ENCODE assay signal across 10 cellular contexts in the genomic region with DNA sequence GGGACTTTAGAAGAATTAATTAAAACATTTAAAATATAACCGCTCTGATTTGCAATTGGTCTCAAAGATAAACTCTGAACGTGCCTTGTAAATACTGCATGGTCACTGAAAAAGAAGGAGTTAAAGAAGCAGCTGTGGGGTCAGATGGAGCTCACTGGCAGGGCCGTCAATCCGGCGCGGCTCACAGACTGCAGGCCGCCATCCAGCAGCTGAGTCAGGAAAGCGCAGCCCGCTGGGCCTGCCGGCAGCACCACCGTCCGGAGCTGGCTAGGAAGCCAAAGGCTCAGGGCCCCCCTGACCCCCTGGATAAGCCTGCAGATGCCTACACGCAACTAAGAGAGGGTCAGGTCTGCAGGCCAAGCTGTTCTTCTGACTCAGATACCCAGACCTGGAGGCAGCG. TPM values are rescaled to one million over a fixed set of nuclear protein-coding genes. Genes with fewer than 3 reads are reported as not detected.
DNase-seq lines count a peak whose midpoint lies in the region; ATAC-seq and TF ChIP-seq lines count a peak whose summit lies in the region.
"Had no signal": no experiment of that assay in that cellular context is flagged by ENCODE, and none has a peak within 500 bp of the region (broad histone marks: within the 10 kb centered on the region; RNA-seq: fewer than 3 reads in every experiment).

No MANE protein-coding gene starts in this region.

- intact Hi-C loops in left cardiac atrium (cut with DNase I), result loop anchor here in 1 of 2 donors (2.0 kb wide), 2 partner anchors 72 to 224 kb away; no protein-coding TSS in a partner anchor

- H3K9me3 ChIP-seq in osteoblast (ENCODE audit: low read depth, low read length) (no peaks in the 10 kb centered on the region), SJCRH30 (replicated peaks) (no peaks in the 10 kb centered on the region)
- H3K9me3 ChIP-seq: Caco-2 had no signal

- H3K4me1 ChIP-seq in osteoblast (ENCODE audit: insufficient read depth, low read length) (peaks cover 3% of the 10 kb centered on the region), SJCRH30 (no peaks in the 10 kb centered on the region)

- no peak overlapping the region for H2AFZ ChIP-seq in osteoblast (ENCODE audit: low read length)

- H3K36me3 ChIP-seq in osteoblast (ENCODE audit: insufficient read depth, low read length) (no peaks in the 10 kb centered on the region), SJCRH30 (no peaks in the 10 kb centered on the region)

- peak; percentile 78 for DNase-seq in AG08396 (ENCODE audit: low spot score)
- peak; percentile 54 for DNase-seq in RPMI7951 (ENCODE audit: low read depth)
- DNase-seq in left cardiac atrium, result peak; percentile 60
- DNase-seq in osteoblast (ENCODE audit: insufficient read length, low spot score, missing footprints), result peak; percentile 93
- no peak for DNase-seq in cerebellar cortex (ENCODE audit: low spot score)
- DNase-seq in SJCRH30, result no peak
- no peak for DNase-seq in NCI-H1930 (lab: John Stamatoyannopoulos, UW)
- DNase-seq: NCI-H1417 treated with DMSO at 0.1 percent for 48 hours had no signal

- no peaks in the 10 kb centered on the region for H4K20me1 ChIP-seq in osteoblast (ENCODE audit: insufficient read depth, low read length)

- no peak overlapping the region for H3K27ac ChIP-seq in osteoblast (ENCODE audit: low read depth, low read length)
- no peak overlapping the region for H3K27ac ChIP-seq in SJCRH30

- TF ChIP-seq CTCF in osteoblast (IDR thresholded peaks at IDR 0.05; ENCODE audit: extremely low read depth, low read depth, low read length), result no peak

- ATAC-seq in left cardiac atrium, result peak; percentile 69 to 88
- ATAC-seq in HG03196 (IDR thresholded peaks at IDR 0.05; ENCODE audit: unreplicated experiment), result no peak

- H3K4me2 ChIP-seq in osteoblast (ENCODE audit: insufficient read depth, low read length), result peak overlapping the region; percentile 67

- H3K79me2 ChIP-seq in osteoblast (ENCODE audit: insufficient read depth, low read length), result no peaks in the 10 kb centered on the region

- peak overlapping the region; percentile 31 for H3K4me3 ChIP-seq in osteoblast (ENCODE audit: insufficient read depth, low read length)
- no peak overlapping the region for H3K4me3 ChIP-seq in SJCRH30

- H3K27me3 ChIP-seq in osteoblast (ENCODE audit: insufficient read depth, low read length), result no peaks in the 10 kb centered on the region
- H3K27me3 ChIP-seq in SJCRH30, result peaks cover 8% of the 10 kb centered on the region; the same call in 1 of the 2 replicates

RNA-seq across cellular contexts. Expression of a gene that starts 54.2 kb away (rescaled TPM):
- not detected in 2 replicates for total RNA-seq in RPMI7951 (2014; rRNA removed; shearing (Covaris generic))
- total RNA-seq in left cardiac atrium (under 1 TPM; 0.18 to 0.79 TPM), osteoblast (under 0.01 TPM in 2 replicates)
- total RNA-seq in SJCRH30 (2014; rRNA removed; shearing (Covaris generic)), result not detected in 2 replicates

Comparison
In these comparisons a context has a peak if more than half of its experiments do, and no peak if none do; other contexts are left out.
1. DNase-seq: peak in AG08396 (single experiment), RPMI7951 (single experiment), left cardiac atrium (single experiment) and osteoblast (single experiment); none in cerebellar cortex (single experiment), SJCRH30 (0 of 2) and NCI-H1930 (0 of 2).